Comparison of ENCODE assay signal across 1 cellular context in genomic region chr2:160033732-160034392, GRCh38.
TF ChIP-seq lines count a peak whose summit lies in the region.

No MANE protein-coding gene starts in this region.

TF ChIP-seq in IMR-90, 13 proteins besides CTCF, POLR2A, EP300 and RAD21 (continued from another document):
- no peak for TF ChIP-seq RCOR1 (IDR thresholded peaks at IDR 0.05; ENCODE audit: insufficient replicate concordance, low read length)
- no peak for TF ChIP-seq BHLHE40 (IDR thresholded peaks at IDR 0.05; ENCODE audit: low read depth, low read length)
TF ChIP-seq in IMR-90: peak in this region for 1.
